In genomic region chr5:369151-369939, GRCh38 we compare ENCODE assay signal across 8 cellular contexts. TPM values are rescaled to one million over a fixed set of nuclear protein-coding genes. Genes with fewer than 3 reads are reported as not detected.
A peak's percentile ranks its signal among the peaks of the same experiment; 100 is the strongest.
DNase-seq lines count a peak whose midpoint lies in the region; ATAC-seq and TF ChIP-seq lines count a peak whose summit lies in the region.

No MANE protein-coding gene starts in this region.

- no peak overlapping the region for H3K4me2 ChIP-seq in Loucy (ENCODE audit: low read depth, low read length, poor library complexity, severe bottlenecking)

- peak; percentile 22 for DNase-seq in Right ventricle myocardium inferior (ENCODE audit: missing footprints)
- no peak for DNase-seq in Right ventricle myocardium superior
- no peak for DNase-seq in fibroblast of villous mesenchyme (ENCODE audit: low read depth)
- peak; percentile 78 to 91 for DNase-seq in vagina (ENCODE audit: extremely low spot score in 2 of 2)
- no peak for DNase-seq in COLO668 (lab: John Stamatoyannopoulos, UW; ENCODE audit: unreplicated experiment)
- DNase-seq in stimulated activated CD4-positive, alpha-beta T cell treated with anti-CD3 and anti-CD28 coated beads, Interleukin-4, amount 100 ng/mL, for 4 hours: no peak
- no peak for DNase-seq in NCI-H2227 (lab: John Stamatoyannopoulos, UW; ENCODE audit: unreplicated experiment)

- H3K27me3 ChIP-seq in Loucy (ENCODE audit: insufficient read depth, low read length, poor library complexity, severe bottlenecking) (no peaks in the 10 kb centered on the region), vagina (no peaks in the 10 kb centered on the region)

- H3K4me1 ChIP-seq in Loucy (ENCODE audit: insufficient read depth, low read length, poor library complexity, severe bottlenecking) (peaks cover 60% of the 10 kb centered on the region), vagina (peaks cover 34% of the 10 kb centered on the region)

- no peak overlapping the region for H3K27ac ChIP-seq in vagina

- peaks cover 12% of the 10 kb centered on the region; the same call in 1 of the 2 replicates for H3K79me2 ChIP-seq in Loucy (ENCODE audit: insufficient read depth, low read length)

- ATAC-seq in Right ventricle myocardium inferior (no peak), Right ventricle myocardium superior (ENCODE audit: poor library complexity) (no peak)

- no peaks in the 10 kb centered on the region for H4K20me1 ChIP-seq in Loucy (ENCODE audit: insufficient read depth, low read length, poor library complexity, severe bottlenecking)

- no peaks in the 10 kb centered on the region for H3F3A ChIP-seq in Loucy (ENCODE audit: low read depth)

- H3K9me2 ChIP-seq in Loucy (replicated peaks; ENCODE audit: low read depth, low read length): no peaks in the 10 kb centered on the region

- H3K9ac ChIP-seq in Loucy (ENCODE audit: low read depth, low read length, poor library complexity, severe bottlenecking): peak overlapping the region; percentile 15

- intact Hi-C loops in Right ventricle myocardium inferior (cut with DNase I): no loop called here
- intact Hi-C loops in Right ventricle myocardium superior (cut with DNase I): no loop called here
- intact Hi-C loops in vagina (cut with DNase I): no loop called here

- H2AFZ ChIP-seq in Loucy (ENCODE audit: low read length): no peak overlapping the region

- H3K4me3 ChIP-seq in Loucy (ENCODE audit: low read length, poor library complexity, severe bottlenecking) (no peak overlapping the region), fibroblast of villous mesenchyme (ENCODE audit: low read depth, low read length) (no peak overlapping the region), vagina (no peak overlapping the region)

- TF ChIP-seq CTCF in Loucy (conservative IDR thresholded peaks at IDR 0.05; ENCODE audit: low read length) (no peak), fibroblast of villous mesenchyme (IDR thresholded peaks at IDR 0.05; ENCODE audit: insufficient read depth, low read depth, low read length) (peak; percentile 1), vagina (IDR thresholded peaks at IDR 0.05) (no peak)

- H3K9me3 ChIP-seq in Loucy (ENCODE audit: insufficient read depth, low read depth, low read length): 0 out of 2 replicates have a peak, but pooled peaks cover 7% of the 10 kb centered on the region
- peaks cover 2% of the 10 kb centered on the region for H3K9me3 ChIP-seq in vagina

- H3K36me3 ChIP-seq in Loucy (ENCODE audit: insufficient read depth, low read length) (no peaks in the 10 kb centered on the region), vagina (no peaks in the 10 kb centered on the region)

- no peak for TF ChIP-seq POLR2A in vagina (IDR thresholded peaks at IDR 0.05)

RNA-seq across cellular contexts. Expression of gene AHRR, which starts 47.8 kb away (rescaled TPM):
- total RNA-seq in Right ventricle myocardium inferior (2.1 TPM), Right ventricle myocardium superior (1.8 TPM), fibroblast of villous mesenchyme (22.5 and 35.1 TPM in 2 replicates), vagina (11.3 TPM)

Comparison
In these comparisons a context has a peak if more than half of its experiments do, and no peak if none do; other contexts are left out.
1. DNase-seq: peak in Right ventricle myocardium inferior (single experiment) and vagina (2 of 2); none in Right ventricle myocardium superior (single experiment), fibroblast of villous mesenchyme (single experiment), COLO668 (single experiment), stimulated activated CD4-positive, alpha-beta T cell treated with anti-CD3 and anti-CD28 coated beads, Interleukin-4, amount 100 ng/mL, for 4 hours (0 of 2) and NCI-H2227 (single experiment).